14 cellular contexts compared by ENCODE assay signal in genomic region chr16:4891886-4892216, GRCh38. TPM values are rescaled to one million over a fixed set of nuclear protein-coding genes. Genes with fewer than 3 reads are reported as not detected.
"Had no signal": no experiment of that assay in that cellular context is flagged by ENCODE, and none has a peak within 500 bp of the region (broad histone marks: within the 10 kb centered on the region; RNA-seq: fewer than 3 reads in every experiment).

No MANE protein-coding gene starts in this region.

- H3K4me1 ChIP-seq: psoas muscle had no signal

- H3K9me3 ChIP-seq: psoas muscle, spleen, transverse colon had no signal

- H3K4me3 ChIP-seq: psoas muscle, spleen, transverse colon had no signal

- DNase-seq: activated CD8-positive, alpha-beta memory T cell treated with anti-CD3 and anti-CD28 coated beads, Interleukin-2, amount 10 ng/mL, durations not matched to agents 7 days and 5 days; activated effector memory CD4-positive, alpha-beta T cell treated with anti-CD3 and anti-CD28 coated beads, Interleukin-2, amount 50 U/mL, for 16 hours; activated T-cell treated with anti-CD3 and anti-CD28 coated beads, Interleukin-2, amount 50 U/mL, for 4 hours; brain microvascular endothelial cell; effector memory CD8-positive, alpha-beta T cell; islet precursor cell; left ventricle myocardium superior; mesendoderm; psoas muscle; spleen; stimulated activated CD4-positive, alpha-beta T cell treated with anti-CD3 and anti-CD28 coated beads, Interleukin-1b, Interleukin-23, amount 100 ng/mL, for 48 hours; stimulated activated naive B cell treated with anti-CD40 and anti-IgM and Interleukin-4, amounts not matched to agents 10 μg/mL and 1 μg/mL and 100 μg/mL, for 72 hours; transverse colon had no signal

- H3K27me3 ChIP-seq: brain microvascular endothelial cell, transverse colon had no signal

- H3K27ac ChIP-seq: brain microvascular endothelial cell, psoas muscle, spleen, transverse colon had no signal

RNA-seq across cellular contexts. Expression of gene PPL, which starts 45.1 kb away (rescaled TPM):
- total RNA-seq: T-helper 2 cell treated with Interferon-gamma antibody and Interleukin-4, amounts not matched to agents 100 ng/mL and 5 ng/mL, for 36 hours had no signal
